In the genomic region with DNA sequence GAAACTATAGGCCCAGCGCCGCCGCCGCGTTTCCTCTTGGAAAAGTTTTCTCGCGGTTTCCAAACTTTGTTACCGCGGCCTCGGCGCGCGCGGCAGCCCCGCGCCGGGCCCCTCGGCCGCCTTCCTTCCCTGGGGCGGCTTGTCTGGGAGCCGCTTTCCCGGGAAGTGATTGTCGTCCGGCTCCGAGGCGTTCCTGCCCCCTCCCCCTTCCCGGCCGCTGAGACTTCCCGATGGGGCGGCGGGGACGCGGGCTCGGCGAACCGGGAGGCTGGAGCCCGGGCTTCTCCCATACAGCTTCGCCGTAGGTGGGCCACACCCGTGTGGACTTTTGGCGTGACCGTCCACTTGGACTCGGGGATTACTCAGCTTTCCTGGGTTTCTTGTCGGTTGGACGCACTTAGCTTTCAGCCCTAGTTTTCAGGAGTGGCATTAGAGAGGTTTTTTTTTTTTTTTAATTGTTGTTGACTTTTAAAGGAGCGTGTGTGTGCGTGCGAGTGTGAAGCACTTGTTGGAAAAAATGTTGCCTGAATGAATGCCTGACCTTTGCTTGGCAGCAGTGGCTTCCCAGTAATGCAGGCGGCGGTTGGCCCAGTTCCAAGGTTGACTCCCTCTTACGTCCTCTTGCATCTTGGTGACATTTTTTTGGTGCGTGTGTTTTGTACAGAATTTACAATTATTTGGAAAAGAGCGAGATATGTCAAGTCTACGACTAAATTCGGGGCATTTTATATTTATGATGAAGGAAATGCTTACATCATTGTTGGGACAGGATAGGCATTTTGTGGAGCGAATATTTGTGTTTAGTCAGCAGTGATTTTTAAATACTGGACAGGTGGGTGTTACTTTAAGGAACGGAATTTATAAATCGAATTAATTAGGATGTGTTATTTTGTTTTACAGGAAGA, we compare ENCODE assay signal across 1 cellular context.
TF ChIP-seq lines count a peak whose summit lies in the region.

No MANE protein-coding gene starts in this region.

TF ChIP-seq in H1, 55 proteins besides CTCF, POLR2A, EP300 and RAD21:
- TF ChIP-seq EZH2 (IDR thresholded peaks at IDR 0.05; ENCODE audit: low read depth, low read length, severe bottlenecking) (no peak), CBX5 (IDR thresholded peaks at IDR 0.05; ENCODE audit: low read depth, low read length) (no peak), JUND (IDR thresholded peaks at IDR 0.05; ENCODE audit: low read length) (no peak), ASH2L (IDR thresholded peaks at IDR 0.05; ENCODE audit: low read length) (peak; percentile 68), TAF1 (IDR thresholded peaks at IDR 0.05; ENCODE audit: low read depth, low read length) (0 out of 2 replicates have a peak, but pooled peaks have one; percentile 10), CREB1 (IDR thresholded peaks at IDR 0.05) (no peak), TBP (IDR thresholded peaks at IDR 0.05; ENCODE audit: low read depth, low read length) (no peak), KDM4A (IDR thresholded peaks at IDR 0.05; ENCODE audit: low read depth, low read length, severe bottlenecking) (peak; percentile 27), EGR1 (IDR thresholded peaks at IDR 0.05; ENCODE audit: borderline replicate concordance, low read depth, low read length) (peak; percentile 4; the same call in 1 of the 2 replicates), BACH1 (IDR thresholded peaks at IDR 0.05; ENCODE audit: low read length) (peak; percentile 5; the same call in 1 of the 2 replicates), GTF2F1 (IDR thresholded peaks at IDR 0.05; ENCODE audit: borderline replicate concordance, low read depth, low read length) (no peak), YY1 (IDR thresholded peaks at IDR 0.05; ENCODE audit: low read depth, low read length) (no peak), CHD2 (IDR thresholded peaks at IDR 0.05; ENCODE audit: low read length) (no peak), NRF1 (IDR thresholded peaks at IDR 0.05; ENCODE audit: low read depth, low read length) (no peak), JUN (IDR thresholded peaks at IDR 0.05; ENCODE audit: low read depth, low read length) (no peak), TCF12 (IDR thresholded peaks at IDR 0.05; ENCODE audit: low read depth, low read length) (no peak), TEAD4 (IDR thresholded peaks at IDR 0.05; ENCODE audit: low read depth, low read length) (no peak), SIN3A (conservative IDR thresholded peaks at IDR 0.05 in 1 of 2, IDR thresholded peaks at IDR 0.05 in 1 of 2; ENCODE audit: low read depth in 1 of 2, low read length in 2 of 2) (peak; percentile 32 to 67; a peak in 2 of 4 replicates), CHD1 (IDR thresholded peaks at IDR 0.05; ENCODE audit: low read depth, low read length) (no peak), PHF8 (conservative IDR thresholded peaks at IDR 0.05; ENCODE audit: low read depth, low read length) (peak; percentile 49; the same call in 1 of the 2 replicates), RBBP5 (IDR thresholded peaks at IDR 0.05; ENCODE audit: borderline replicate concordance, low read depth, low read length) (peak; percentile 66; the same call in 1 of the 2 replicates), RFX5 (IDR thresholded peaks at IDR 0.05; ENCODE audit: borderline replicate concordance, low read depth, low read length) (no peak), CEBPB (IDR thresholded peaks at IDR 0.05; ENCODE audit: low read depth, low read length) (no peak), HDAC2 (IDR thresholded peaks at IDR 0.05; ENCODE audit: borderline replicate concordance in 1 of 2, low read depth in 2 of 2, low read length in 2 of 2) (no peak), GABPA (IDR thresholded peaks at IDR 0.05; ENCODE audit: borderline replicate concordance, insufficient read depth, low read length) (no peak), SAP30 (IDR thresholded peaks at IDR 0.05; ENCODE audit: insufficient read depth, insufficient replicate concordance, low read length) (no peak)
- TF ChIP-seq, protein P1, sequence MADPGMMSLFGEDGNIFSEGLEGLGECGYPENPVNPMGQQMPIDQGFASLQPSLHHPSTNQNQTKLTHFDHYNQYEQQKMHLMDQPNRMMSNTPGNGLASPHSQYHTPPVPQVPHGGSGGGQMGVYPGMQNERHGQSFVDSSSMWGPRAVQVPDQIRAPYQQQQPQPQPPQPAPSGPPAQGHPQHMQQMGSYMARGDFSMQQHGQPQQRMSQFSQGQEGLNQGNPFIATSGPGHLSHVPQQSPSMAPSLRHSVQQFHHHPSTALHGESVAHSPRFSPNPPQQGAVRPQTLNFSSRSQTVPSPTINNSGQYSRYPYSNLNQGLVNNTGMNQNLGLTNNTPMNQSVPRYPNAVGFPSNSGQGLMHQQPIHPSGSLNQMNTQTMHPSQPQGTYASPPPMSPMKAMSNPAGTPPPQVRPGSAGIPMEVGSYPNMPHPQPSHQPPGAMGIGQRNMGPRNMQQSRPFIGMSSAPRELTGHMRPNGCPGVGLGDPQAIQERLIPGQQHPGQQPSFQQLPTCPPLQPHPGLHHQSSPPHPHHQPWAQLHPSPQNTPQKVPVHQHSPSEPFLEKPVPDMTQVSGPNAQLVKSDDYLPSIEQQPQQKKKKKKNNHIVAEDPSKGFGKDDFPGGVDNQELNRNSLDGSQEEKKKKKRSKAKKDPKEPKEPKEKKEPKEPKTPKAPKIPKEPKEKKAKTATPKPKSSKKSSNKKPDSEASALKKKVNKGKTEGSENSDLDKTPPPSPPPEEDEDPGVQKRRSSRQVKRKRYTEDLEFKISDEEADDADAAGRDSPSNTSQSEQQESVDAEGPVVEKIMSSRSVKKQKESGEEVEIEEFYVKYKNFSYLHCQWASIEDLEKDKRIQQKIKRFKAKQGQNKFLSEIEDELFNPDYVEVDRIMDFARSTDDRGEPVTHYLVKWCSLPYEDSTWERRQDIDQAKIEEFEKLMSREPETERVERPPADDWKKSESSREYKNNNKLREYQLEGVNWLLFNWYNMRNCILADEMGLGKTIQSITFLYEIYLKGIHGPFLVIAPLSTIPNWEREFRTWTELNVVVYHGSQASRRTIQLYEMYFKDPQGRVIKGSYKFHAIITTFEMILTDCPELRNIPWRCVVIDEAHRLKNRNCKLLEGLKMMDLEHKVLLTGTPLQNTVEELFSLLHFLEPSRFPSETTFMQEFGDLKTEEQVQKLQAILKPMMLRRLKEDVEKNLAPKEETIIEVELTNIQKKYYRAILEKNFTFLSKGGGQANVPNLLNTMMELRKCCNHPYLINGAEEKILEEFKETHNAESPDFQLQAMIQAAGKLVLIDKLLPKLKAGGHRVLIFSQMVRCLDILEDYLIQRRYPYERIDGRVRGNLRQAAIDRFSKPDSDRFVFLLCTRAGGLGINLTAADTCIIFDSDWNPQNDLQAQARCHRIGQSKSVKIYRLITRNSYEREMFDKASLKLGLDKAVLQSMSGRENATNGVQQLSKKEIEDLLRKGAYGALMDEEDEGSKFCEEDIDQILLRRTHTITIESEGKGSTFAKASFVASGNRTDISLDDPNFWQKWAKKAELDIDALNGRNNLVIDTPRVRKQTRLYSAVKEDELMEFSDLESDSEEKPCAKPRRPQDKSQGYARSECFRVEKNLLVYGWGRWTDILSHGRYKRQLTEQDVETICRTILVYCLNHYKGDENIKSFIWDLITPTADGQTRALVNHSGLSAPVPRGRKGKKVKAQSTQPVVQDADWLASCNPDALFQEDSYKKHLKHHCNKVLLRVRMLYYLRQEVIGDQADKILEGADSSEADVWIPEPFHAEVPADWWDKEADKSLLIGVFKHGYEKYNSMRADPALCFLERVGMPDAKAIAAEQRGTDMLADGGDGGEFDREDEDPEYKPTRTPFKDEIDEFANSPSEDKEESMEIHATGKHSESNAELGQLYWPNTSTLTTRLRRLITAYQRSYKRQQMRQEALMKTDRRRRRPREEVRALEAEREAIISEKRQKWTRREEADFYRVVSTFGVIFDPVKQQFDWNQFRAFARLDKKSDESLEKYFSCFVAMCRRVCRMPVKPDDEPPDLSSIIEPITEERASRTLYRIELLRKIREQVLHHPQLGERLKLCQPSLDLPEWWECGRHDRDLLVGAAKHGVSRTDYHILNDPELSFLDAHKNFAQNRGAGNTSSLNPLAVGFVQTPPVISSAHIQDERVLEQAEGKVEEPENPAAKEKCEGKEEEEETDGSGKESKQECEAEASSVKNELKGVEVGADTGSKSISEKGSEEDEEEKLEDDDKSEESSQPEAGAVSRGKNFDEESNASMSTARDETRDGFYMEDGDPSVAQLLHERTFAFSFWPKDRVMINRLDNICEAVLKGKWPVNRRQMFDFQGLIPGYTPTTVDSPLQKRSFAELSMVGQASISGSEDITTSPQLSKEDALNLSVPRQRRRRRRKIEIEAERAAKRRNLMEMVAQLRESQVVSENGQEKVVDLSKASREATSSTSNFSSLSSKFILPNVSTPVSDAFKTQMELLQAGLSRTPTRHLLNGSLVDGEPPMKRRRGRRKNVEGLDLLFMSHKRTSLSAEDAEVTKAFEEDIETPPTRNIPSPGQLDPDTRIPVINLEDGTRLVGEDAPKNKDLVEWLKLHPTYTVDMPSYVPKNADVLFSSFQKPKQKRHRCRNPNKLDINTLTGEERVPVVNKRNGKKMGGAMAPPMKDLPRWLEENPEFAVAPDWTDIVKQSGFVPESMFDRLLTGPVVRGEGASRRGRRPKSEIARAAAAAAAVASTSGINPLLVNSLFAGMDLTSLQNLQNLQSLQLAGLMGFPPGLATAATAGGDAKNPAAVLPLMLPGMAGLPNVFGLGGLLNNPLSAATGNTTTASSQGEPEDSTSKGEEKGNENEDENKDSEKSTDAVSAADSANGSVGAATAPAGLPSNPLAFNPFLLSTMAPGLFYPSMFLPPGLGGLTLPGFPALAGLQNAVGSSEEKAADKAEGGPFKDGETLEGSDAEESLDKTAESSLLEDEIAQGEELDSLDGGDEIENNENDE (IDR thresholded peaks at IDR 0.05; ENCODE audit: insufficient replicate concordance, low read length), result no peak
